13 cellular contexts compared by ENCODE assay signal in the genomic region with DNA sequence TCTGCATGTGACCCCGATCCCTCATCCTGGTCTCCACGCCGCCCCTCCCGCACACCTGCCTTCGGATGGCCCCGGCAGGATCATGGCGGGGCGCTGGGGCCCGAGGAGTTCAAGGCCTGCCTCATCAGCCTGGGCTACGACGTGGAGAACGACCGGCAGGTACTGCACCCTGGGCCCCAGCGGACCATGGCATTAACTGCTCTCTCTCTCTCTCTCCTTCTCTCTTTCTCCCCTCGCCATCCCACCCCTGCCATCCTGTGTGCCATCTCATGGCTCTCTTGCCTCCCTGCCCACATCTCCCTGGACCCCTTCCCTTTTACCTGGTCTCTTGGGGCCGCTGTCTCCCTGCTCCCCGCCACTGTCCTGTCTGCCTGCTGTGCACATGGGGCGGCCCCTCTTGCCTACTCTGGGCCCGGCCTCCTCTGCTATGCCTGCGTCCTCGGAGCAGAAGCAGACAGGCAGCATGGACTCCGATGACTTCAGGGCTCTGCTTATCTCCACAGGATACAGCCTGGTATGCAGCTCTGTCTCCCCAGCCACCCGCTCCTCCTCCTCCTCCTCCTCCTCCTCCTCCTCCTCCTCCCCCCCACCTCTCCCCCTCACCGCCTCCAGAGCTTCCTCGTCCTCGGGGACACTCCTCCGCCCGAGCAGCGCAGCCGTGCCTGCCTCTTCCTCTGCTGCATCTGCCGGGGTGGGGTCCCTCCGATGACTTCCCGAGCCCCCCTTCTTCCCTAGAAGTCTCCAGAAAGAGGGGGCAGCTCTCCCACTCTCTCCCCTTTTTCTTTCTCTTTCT. TPM values are rescaled to one million over a fixed set of nuclear protein-coding genes. Genes with fewer than 3 reads are reported as not detected.
A peak's percentile ranks its signal among the peaks of the same experiment; 100 is the strongest.
DNase-seq lines count a peak whose midpoint lies in the region; ATAC-seq and TF ChIP-seq lines count a peak whose summit lies in the region.
"Had no signal": no experiment of that assay in that cellular context is flagged by ENCODE, and none has a peak within 500 bp of the region (broad histone marks: within the 10 kb centered on the region; RNA-seq: fewer than 3 reads in every experiment).

No MANE protein-coding gene starts in this region.

- peak overlapping the region; percentile 37; the same call in 1 of the 2 replicates for H3K27ac ChIP-seq in HEK293 (ENCODE audit: extremely low read depth, low read depth, low read length)
- H3K27ac ChIP-seq in caudate nucleus (ENCODE audit: low read depth, low read length), result peak overlapping the region; percentile 62
- peak overlapping the region; percentile 49 to 80 (median 60) for H3K27ac ChIP-seq in sigmoid colon

- DNase-seq in caudate nucleus (lab: John Stamatoyannopoulos, UW), result peak in 2 of 61 donors; percentile 33 to 47
- peak; percentile 15 for DNase-seq in kidney glomerular epithelial cell (lab: John Stamatoyannopoulos, UW)
- no peak for DNase-seq in sigmoid colon
- no peak for DNase-seq in activated effector memory CD4-positive, alpha-beta T cell treated with anti-CD3 and anti-CD28 coated beads, Interleukin-2, amount 50 U/mL, for 16 hours
- no peak for DNase-seq in SIG-M5 (lab: John Stamatoyannopoulos, UW)
- DNase-seq: CD4-positive, CD25-positive, alpha-beta regulatory T cell; NCI-H1436; thyroid gland had no signal

- no peaks in the 10 kb centered on the region for H3K4me1 ChIP-seq in HEK293 (ENCODE audit: control insufficient read depth, insufficient read depth, low read length)
- H3K4me1 ChIP-seq in sigmoid colon, result peaks cover 0 to 34% (median 17%) of the 10 kb centered on the region in 4 donors

- POLR2A ChIA-PET in HEK293 (lab: Yijun Ruan, JAX), result interaction anchor here (0.6 to 1.4 kb wide), 3 partner anchors 45 to 90 kb away, joined by 3 to 6 read pairs (median 4); a partner anchor contains a TSS

- peaks cover 77% of the 10 kb centered on the region in 2 experiments for H3K36me3 ChIP-seq in HEK293 (ENCODE audit: control insufficient read depth in 2 of 2, insufficient read depth in 1 of 2, low read length in 2 of 2)
- H3K36me3 ChIP-seq in sigmoid colon, result peaks cover 24 to 79% (median 66%) of the 10 kb centered on the region in 4 donors

- TF ChIP-seq CTCF in HEK293 (tag by site-specific recombination; IDR thresholded peaks at IDR 0.05), result no peak
- no peak for TF ChIP-seq CTCF in sigmoid colon (IDR thresholded peaks at IDR 0.05)

- intact Hi-C loops in sigmoid colon (cut with DNase I), result no loop called here

- H3K4me3 ChIP-seq in HEK293 (ENCODE audit: low read depth, low read length) (no peak overlapping the region), sigmoid colon (no peak overlapping the region)
- H3K4me3 ChIP-seq: thyroid gland had no signal

- CTCF ChIA-PET in HEK293 (lab: Yijun Ruan, JAX), result interaction anchor here (0.5 to 1.1 kb wide), 10 partner anchors 9 to 440 kb away, joined by 3 to 5 read pairs (median 3); a partner anchor contains a TSS

- H3K9me3 ChIP-seq in HEK293 (ENCODE audit: control insufficient read depth, insufficient read depth, low read depth, low read length) (no peaks in the 10 kb centered on the region), sigmoid colon (no peaks in the 10 kb centered on the region)
- H3K9me3 ChIP-seq: thyroid gland had no signal

- TF ChIP-seq EP300 in sigmoid colon (IDR thresholded peaks at IDR 0.05), result no peak

- no peak for TF ChIP-seq POLR2A in sigmoid colon (IDR thresholded peaks at IDR 0.05)

- ATAC-seq in GM19455 (IDR thresholded peaks at IDR 0.05; ENCODE audit: unreplicated experiment) (no peak), HG03432 (IDR thresholded peaks at IDR 0.05; ENCODE audit: unreplicated experiment) (no peak)

- WGBS in sigmoid colon, 2 donors, result 75 to 79% methylated on average over 33 of the region's 33 CpGs

- H3K27me3 ChIP-seq in sigmoid colon, result no peaks in the 10 kb centered on the region
- H3K27me3 ChIP-seq: thyroid gland had no signal

TF ChIP-seq in HEK293, 187 proteins besides CTCF, POLR2A, EP300 and RAD21 (continues in another document):
- TF ChIP-seq KLF8 (tag by site-specific recombination; IDR thresholded peaks at IDR 0.05) (0 out of 2 replicates have a peak, but pooled peaks have one; percentile 15), SP7 (tag by site-specific recombination; IDR thresholded peaks at IDR 0.05) (no peak), ZNF768 (tag by site-specific recombination; IDR thresholded peaks at IDR 0.05) (peak; percentile 79; the same call in 1 of the 2 replicates), ZNF366 (tag by site-specific recombination; conservative IDR thresholded peaks at IDR 0.05) (peak; percentile 67), ZNF221 (tag by site-specific recombination; IDR thresholded peaks at IDR 0.05; ENCODE audit: borderline replicate concordance) (no peak), ZNF600 (tag by site-specific recombination; IDR thresholded peaks at IDR 0.05) (peak; percentile 89), ZNF514 (tag by site-specific recombination; IDR thresholded peaks at IDR 0.05) (no peak), EGR2 (tag by site-specific recombination; IDR thresholded peaks at IDR 0.05; ENCODE audit: low read depth) (peak; percentile 86), ZSCAN30 (tag by site-specific recombination; IDR thresholded peaks at IDR 0.05) (no peak)
- TF ChIP-seq, protein P1, sequence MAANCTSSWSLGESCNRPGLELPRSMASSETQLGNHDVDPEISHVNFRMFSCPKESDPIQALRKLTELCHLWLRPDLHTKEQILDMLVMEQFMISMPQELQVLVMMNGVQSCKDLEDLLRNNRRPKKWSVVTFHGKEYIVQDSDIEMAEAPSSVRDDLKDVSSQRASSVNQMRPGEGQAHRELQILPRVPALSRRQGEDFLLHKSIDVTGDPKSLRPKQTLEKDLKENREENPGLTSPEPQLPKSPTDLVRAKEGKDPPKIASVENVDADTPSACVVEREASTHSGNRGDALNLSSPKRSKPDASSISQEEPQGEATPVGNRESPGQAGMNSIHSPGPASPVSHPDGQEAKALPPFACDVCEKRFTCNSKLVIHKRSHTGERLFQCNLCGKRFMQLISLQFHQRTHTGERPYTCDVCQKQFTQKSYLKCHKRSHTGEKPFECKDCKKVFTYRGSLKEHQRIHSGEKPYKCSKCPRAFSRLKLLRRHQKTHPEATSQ (tag by site-specific recombination; IDR thresholded peaks at IDR 0.05), result no peak
- TF ChIP-seq, protein P2, sequence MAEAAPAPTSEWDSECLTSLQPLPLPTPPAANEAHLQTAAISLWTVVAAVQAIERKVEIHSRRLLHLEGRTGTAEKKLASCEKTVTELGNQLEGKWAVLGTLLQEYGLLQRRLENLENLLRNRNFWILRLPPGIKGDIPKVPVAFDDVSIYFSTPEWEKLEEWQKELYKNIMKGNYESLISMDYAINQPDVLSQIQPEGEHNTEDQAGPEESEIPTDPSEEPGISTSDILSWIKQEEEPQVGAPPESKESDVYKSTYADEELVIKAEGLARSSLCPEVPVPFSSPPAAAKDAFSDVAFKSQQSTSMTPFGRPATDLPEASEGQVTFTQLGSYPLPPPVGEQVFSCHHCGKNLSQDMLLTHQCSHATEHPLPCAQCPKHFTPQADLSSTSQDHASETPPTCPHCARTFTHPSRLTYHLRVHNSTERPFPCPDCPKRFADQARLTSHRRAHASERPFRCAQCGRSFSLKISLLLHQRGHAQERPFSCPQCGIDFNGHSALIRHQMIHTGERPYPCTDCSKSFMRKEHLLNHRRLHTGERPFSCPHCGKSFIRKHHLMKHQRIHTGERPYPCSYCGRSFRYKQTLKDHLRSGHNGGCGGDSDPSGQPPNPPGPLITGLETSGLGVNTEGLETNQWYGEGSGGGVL (tag by site-specific recombination; IDR thresholded peaks at IDR 0.05), result peak; percentile 38; the same call in 1 of the 2 replicates
- TF ChIP-seq, protein P3, sequence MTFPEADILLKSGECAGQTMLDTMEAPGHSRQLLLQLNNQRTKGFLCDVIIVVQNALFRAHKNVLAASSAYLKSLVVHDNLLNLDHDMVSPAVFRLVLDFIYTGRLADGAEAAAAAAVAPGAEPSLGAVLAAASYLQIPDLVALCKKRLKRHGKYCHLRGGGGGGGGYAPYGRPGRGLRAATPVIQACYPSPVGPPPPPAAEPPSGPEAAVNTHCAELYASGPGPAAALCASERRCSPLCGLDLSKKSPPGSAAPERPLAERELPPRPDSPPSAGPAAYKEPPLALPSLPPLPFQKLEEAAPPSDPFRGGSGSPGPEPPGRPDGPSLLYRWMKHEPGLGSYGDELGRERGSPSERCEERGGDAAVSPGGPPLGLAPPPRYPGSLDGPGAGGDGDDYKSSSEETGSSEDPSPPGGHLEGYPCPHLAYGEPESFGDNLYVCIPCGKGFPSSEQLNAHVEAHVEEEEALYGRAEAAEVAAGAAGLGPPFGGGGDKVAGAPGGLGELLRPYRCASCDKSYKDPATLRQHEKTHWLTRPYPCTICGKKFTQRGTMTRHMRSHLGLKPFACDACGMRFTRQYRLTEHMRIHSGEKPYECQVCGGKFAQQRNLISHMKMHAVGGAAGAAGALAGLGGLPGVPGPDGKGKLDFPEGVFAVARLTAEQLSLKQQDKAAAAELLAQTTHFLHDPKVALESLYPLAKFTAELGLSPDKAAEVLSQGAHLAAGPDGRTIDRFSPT (tag by site-specific recombination; IDR thresholded peaks at IDR 0.05), result peak; percentile 82
- TF ChIP-seq, protein P4, sequence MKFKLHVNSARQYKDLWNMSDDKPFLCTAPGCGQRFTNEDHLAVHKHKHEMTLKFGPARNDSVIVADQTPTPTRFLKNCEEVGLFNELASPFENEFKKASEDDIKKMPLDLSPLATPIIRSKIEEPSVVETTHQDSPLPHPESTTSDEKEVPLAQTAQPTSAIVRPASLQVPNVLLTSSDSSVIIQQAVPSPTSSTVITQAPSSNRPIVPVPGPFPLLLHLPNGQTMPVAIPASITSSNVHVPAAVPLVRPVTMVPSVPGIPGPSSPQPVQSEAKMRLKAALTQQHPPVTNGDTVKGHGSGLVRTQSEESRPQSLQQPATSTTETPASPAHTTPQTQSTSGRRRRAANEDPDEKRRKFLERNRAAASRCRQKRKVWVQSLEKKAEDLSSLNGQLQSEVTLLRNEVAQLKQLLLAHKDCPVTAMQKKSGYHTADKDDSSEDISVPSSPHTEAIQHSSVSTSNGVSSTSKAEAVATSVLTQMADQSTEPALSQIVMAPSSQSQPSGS (tag by site-specific recombination; IDR thresholded peaks at IDR 0.05; ENCODE audit: low read depth), result no peak
- TF ChIP-seq, protein P5, sequence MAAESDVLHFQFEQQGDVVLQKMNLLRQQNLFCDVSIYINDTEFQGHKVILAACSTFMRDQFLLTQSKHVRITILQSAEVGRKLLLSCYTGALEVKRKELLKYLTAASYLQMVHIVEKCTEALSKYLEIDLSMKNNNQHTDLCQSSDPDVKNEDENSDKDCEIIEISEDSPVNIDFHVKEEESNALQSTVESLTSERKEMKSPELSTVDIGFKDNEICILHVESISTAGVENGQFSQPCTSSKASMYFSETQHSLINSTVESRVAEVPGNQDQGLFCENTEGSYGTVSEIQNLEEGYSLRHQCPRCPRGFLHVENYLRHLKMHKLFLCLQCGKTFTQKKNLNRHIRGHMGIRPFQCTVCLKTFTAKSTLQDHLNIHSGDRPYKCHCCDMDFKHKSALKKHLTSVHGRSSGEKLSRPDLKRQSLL (tag by site-specific recombination; IDR thresholded peaks at IDR 0.05), result no peak

RNA-seq across cellular contexts. Expression of a gene that starts 16.2 kb away (rescaled TPM):
- total RNA-seq in sigmoid colon, result 1 to 10 TPM in 1 of 4 donors, under 1 TPM in 2, not detected in 1; 0.33 to 3.0 (median 0.54) TPM
- polyA plus RNA-seq in sigmoid colon, result 10 to 100 TPM in 1 of 3 donors, 1 to 10 TPM in 2; 5.3 to 14.3 (median 6.0) TPM
- polyA plus RNA-seq: neural cell had no signal

RNA-seq across cellular contexts. Expression of a gene that starts 45.3 kb away (rescaled TPM):
- not detected for total RNA-seq in sigmoid colon
- polyA plus RNA-seq in sigmoid colon, result not detected
- total RNA-seq: CD4-positive, CD25-positive, alpha-beta regulatory T cell; glomerular endothelial cell; thyroid gland had no signal
- polyA plus RNA-seq: CD4-positive, CD25-positive, alpha-beta regulatory T cell; neural cell had no signal
